1 cellular context compared by ENCODE assay signal in genomic region chr10:124508070-124508667, GRCh38.
TF ChIP-seq lines count a peak whose summit lies in the region.

No MANE protein-coding gene starts in this region.

TF ChIP-seq in SK-N-SH treated with all-trans-retinoic acid at 6 μM for 48 hours, 23 proteins besides CTCF, POLR2A, EP300 and RAD21 (continued from another document):
- no peak for TF ChIP-seq PATZ1 (CRISPR knock-in tag; IDR thresholded peaks at IDR 0.05; ENCODE audit: borderline replicate concordance)
- no peak for TF ChIP-seq ZFP30 (CRISPR knock-in tag; IDR thresholded peaks at IDR 0.05)
- TF ChIP-seq ISL1 (CRISPR knock-in tag; IDR thresholded peaks at IDR 0.05): no peak
- TF ChIP-seq TCF4 (CRISPR knock-in tag; IDR thresholded peaks at IDR 0.05; ENCODE audit: borderline replicate concordance): no peak
- no peak for TF ChIP-seq RARB (CRISPR knock-in tag; IDR thresholded peaks at IDR 0.05)
- no peak for TF ChIP-seq ZC3H10 (CRISPR knock-in tag; IDR thresholded peaks at IDR 0.05)
- TF ChIP-seq GLIS3 (CRISPR knock-in tag; IDR thresholded peaks at IDR 0.05): no peak
- no peak for TF ChIP-seq TOX (CRISPR knock-in tag; IDR thresholded peaks at IDR 0.05; ENCODE audit: borderline replicate concordance)
- TF ChIP-seq SNAI2 (CRISPR knock-in tag; IDR thresholded peaks at IDR 0.05): no peak
- no peak for TF ChIP-seq POU6F1 (CRISPR knock-in tag; IDR thresholded peaks at IDR 0.05; ENCODE audit: borderline replicate concordance, low read depth)
- no peak for TF ChIP-seq ZNF565 (CRISPR knock-in tag; conservative IDR thresholded peaks at IDR 0.05; ENCODE audit: low read depth)
- TF ChIP-seq PPARA (CRISPR knock-in tag; IDR thresholded peaks at IDR 0.05; ENCODE audit: borderline replicate concordance): no peak
- no peak for TF ChIP-seq CSDC2 (CRISPR knock-in tag; IDR thresholded peaks at IDR 0.05)
- TF ChIP-seq BACH2 (CRISPR knock-in tag; IDR thresholded peaks at IDR 0.05; ENCODE audit: borderline replicate concordance): no peak
- TF ChIP-seq ZNF8 (CRISPR knock-in tag; IDR thresholded peaks at IDR 0.05): no peak
- no peak for TF ChIP-seq OSR1 (CRISPR knock-in tag; IDR thresholded peaks at IDR 0.05)
- TF ChIP-seq ESRRG (CRISPR knock-in tag; IDR thresholded peaks at IDR 0.05): no peak
